Comparison of ENCODE assay signal across 21 cellular contexts in the genomic region with DNA sequence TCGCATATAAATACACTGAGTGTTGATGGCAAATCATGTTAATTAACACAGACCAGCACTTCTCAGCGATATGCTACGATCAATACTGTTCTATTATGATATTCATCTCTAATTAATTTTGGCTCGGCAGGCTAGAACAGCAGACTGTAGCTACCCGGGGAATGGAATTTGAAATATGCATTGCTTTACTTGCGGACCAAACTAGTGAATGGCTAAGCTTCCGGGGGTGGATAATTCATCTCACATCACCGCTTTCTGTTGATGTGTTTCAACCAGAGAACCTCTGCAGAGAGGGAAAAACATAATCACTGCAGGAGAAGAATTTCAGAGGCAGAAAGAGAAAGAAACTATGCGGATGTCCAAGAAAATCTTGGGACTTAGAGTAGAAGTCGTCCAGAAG.
DNase-seq lines count a peak whose midpoint lies in the region; ATAC-seq, FAIRE-seq and TF ChIP-seq lines count a peak whose summit lies in the region.
"Had no signal": no experiment of that assay in that cellular context is flagged by ENCODE, and none has a peak within 500 bp of the region (broad histone marks: within the 10 kb centered on the region; RNA-seq: fewer than 3 reads in every experiment).

No MANE protein-coding gene starts in this region.

- no peak overlapping the region for H2AFZ ChIP-seq in HepG2 (ENCODE audit: low read length)

- H3K4me1 ChIP-seq in HepG2 (ENCODE audit: insufficient read depth, low read length), result peaks cover 10% of the 10 kb centered on the region; the same call in 1 of the 2 replicates
- peaks cover 0 to 3% (median 0%) of the 10 kb centered on the region in 4 donors for H3K4me1 ChIP-seq in right lobe of liver
- H3K4me1 ChIP-seq: ascending aorta, heart left ventricle had no signal

- H3K4me3 ChIP-seq in HepG2 (replicated peaks in 1 of 3; ENCODE audit: insufficient read depth in 1 of 3, low read depth in 2 of 3, low read length in 3 of 3), result no peak overlapping the region
- H3K4me3 ChIP-seq in right lobe of liver, result no peak overlapping the region
- no peak overlapping the region for H3K4me3 ChIP-seq in cardiac fibroblast (replicated peaks in 1 of 2; ENCODE audit: low read depth in 2 of 2, low read length in 2 of 2)
- H3K4me3 ChIP-seq: ascending aorta, heart left ventricle had no signal

- H3K9ac ChIP-seq in HepG2 (ENCODE audit: insufficient read depth, low read depth, low read length), result no peak overlapping the region

- no peak overlapping the region for H3K4me2 ChIP-seq in HepG2 (ENCODE audit: low read depth, low read length)

- no peaks in the 10 kb centered on the region for H3K36me3 ChIP-seq in HepG2 (replicated peaks in 1 of 2; ENCODE audit: control insufficient read depth in 1 of 2, insufficient read depth in 2 of 2, low read length in 2 of 2)
- H3K36me3 ChIP-seq in right lobe of liver, result no peaks in the 10 kb centered on the region
- H3K36me3 ChIP-seq: ascending aorta, heart left ventricle had no signal

- H3K27me3 ChIP-seq in HepG2 (ENCODE audit: control insufficient read depth in 1 of 2, insufficient read depth in 2 of 2, low read length in 2 of 2) (peaks cover 0 to 16% of the 10 kb centered on the region in 2 experiments; a peak in 2 of 5 replicates), right lobe of liver (no peaks in the 10 kb centered on the region)
- H3K27me3 ChIP-seq: ascending aorta had no signal

- DNase-seq in HepG2 (ENCODE audit: low spot score), result peak; percentile 27
- no peak for DNase-seq in right lobe of liver
- DNase-seq in cardiac fibroblast (ENCODE audit: low read depth in 2 of 2), result peak; percentile 1 to 37
- peak; percentile 55 for DNase-seq in kidney tubule cell (ENCODE audit: low spot score)
- no peak for DNase-seq in UCSD-AML1 (lab: John Stamatoyannopoulos, UW; ENCODE audit: unreplicated experiment)
- no peak for DNase-seq in activated CD8-positive, alpha-beta memory T cell treated with anti-CD3 and anti-CD28 coated beads, Interleukin-2, amount 50 U/mL, for 4 hours
- DNase-seq in GM12892 (ENCODE audit: insufficient read length), result no peak
- DNase-seq: activated CD8-positive, alpha-beta memory T cell treated with anti-CD3 and anti-CD28 coated beads, Interleukin-2, amount 10 ng/mL, durations not matched to agents 7 days and 5 days; activated gamma-delta T cell; CD4-positive, alpha-beta memory T cell; DND-41; heart left ventricle; Kasumi-1; NCI-H1417; posterior cingulate gyrus; stimulated activated CD4-positive, alpha-beta T cell treated with anti-CD3 and anti-CD28 coated beads, Interleukin-15, amount 100 ng/mL, for 24 hours; T-helper 17 cell had no signal

- FAIRE-seq in HepG2 (lab: Jason Lieb, UNC) (no peak), GM12892 (lab: Jason Lieb, UNC) (no peak)

- ATAC-seq in HepG2 (peak; percentile 60), right lobe of liver (no peak), GM21526 (IDR thresholded peaks at IDR 0.05; ENCODE audit: low FRiP score, unreplicated experiment) (no peak)
- ATAC-seq: activated CD8-positive, alpha-beta memory T cell treated with anti-CD3 and anti-CD28 coated beads, Interleukin-2, amount 10 ng/mL, durations not matched to agents 7 days and 5 days; heart left ventricle; left lobe of liver; Right ventricle myocardium inferior; T-helper 17 cell had no signal

- POLR2A ChIA-PET in HepG2 (lab: Yijun Ruan, JAX), result no interaction called here

- TF ChIP-seq CTCF in HepG2 (CRISPR knock-in tag; IDR thresholded peaks at IDR 0.05), result no peak
- no peak for TF ChIP-seq CTCF in right lobe of liver (IDR thresholded peaks at IDR 0.05)
- no peak for TF ChIP-seq CTCF in cardiac fibroblast (IDR thresholded peaks at IDR 0.05; ENCODE audit: low read depth, low read length)

- H3K9me3 ChIP-seq in HepG2 (ENCODE audit: low read length) (no peaks in the 10 kb centered on the region), right lobe of liver (no peaks in the 10 kb centered on the region)
- H3K9me3 ChIP-seq: ascending aorta, heart left ventricle had no signal

- in situ Hi-C loops in HepG2 (cut with HindIII; ENCODE audit: extremely low pct_ligation_motif_present, low pct_unique_long_range_greater_than_20kb), result no loop called here

- no peak for TF ChIP-seq EP300 in HepG2 (IDR thresholded peaks at IDR 0.05; ENCODE audit: low read depth in 2 of 2, low read length in 2 of 2)
- no peak for TF ChIP-seq EP300 in HepG2 (CRISPR knock-in tag; IDR thresholded peaks at IDR 0.05; ENCODE audit: borderline replicate concordance)

- intact Hi-C loops in HepG2 (cut with micrococcal nuclease; ENCODE audit: unreplicated experiment), result no loop called here
- intact Hi-C loops in right lobe of liver (cut with DNase I), result no loop called here

- no peak for TF ChIP-seq RAD21 in HepG2 (CRISPR knock-in tag; IDR thresholded peaks at IDR 0.05)

- CTCF ChIA-PET in HepG2 (lab: Yijun Ruan, JAX; ENCODE audit: low intra/inter-chr PET ratio, low total read pairs), result no interaction called here

- no peaks in the 10 kb centered on the region for H3K79me2 ChIP-seq in HepG2 (ENCODE audit: insufficient read depth, low read length)

- no peak for TF ChIP-seq POLR2A in HepG2 (IDR thresholded peaks at IDR 0.05; ENCODE audit: insufficient read depth in 1 of 2, low read depth in 2 of 2, low read length in 2 of 2)
- TF ChIP-seq POLR2A in right lobe of liver (IDR thresholded peaks at IDR 0.05), result no peak
- no peak for TF ChIP-seq POLR2A in GM12892 (IDR thresholded peaks at IDR 0.05; ENCODE audit: low read depth, low read length)

- H3K27ac ChIP-seq in HepG2 (ENCODE audit: extremely low read length, insufficient read depth, low read length), result no peak overlapping the region
- H3K27ac ChIP-seq in right lobe of liver, result no peak overlapping the region
- H3K27ac ChIP-seq: ascending aorta, heart left ventricle had no signal

- no TSS peak for BruUV-seq in HepG2 (replicated peaks; lab: Mats Ljungman, UMichigan)

- no peaks in the 10 kb centered on the region for H4K20me1 ChIP-seq in HepG2 (ENCODE audit: insufficient read depth, low read length)

- WGBS in HepG2 (ENCODE audit: low lambda C conversion rate), result 42% methylated on average over 10 of the region's 10 CpGs
- 70% methylated on average over 10 of the region's 10 CpGs for WGBS in right lobe of liver (ENCODE audit: insufficient coverage, low coverage, low lambda C conversion rate, missing lambda C conversion rate)

TF ChIP-seq in HepG2, 621 proteins besides CTCF, POLR2A, EP300 and RAD21:
- TF ChIP-seq, protein P1, sequence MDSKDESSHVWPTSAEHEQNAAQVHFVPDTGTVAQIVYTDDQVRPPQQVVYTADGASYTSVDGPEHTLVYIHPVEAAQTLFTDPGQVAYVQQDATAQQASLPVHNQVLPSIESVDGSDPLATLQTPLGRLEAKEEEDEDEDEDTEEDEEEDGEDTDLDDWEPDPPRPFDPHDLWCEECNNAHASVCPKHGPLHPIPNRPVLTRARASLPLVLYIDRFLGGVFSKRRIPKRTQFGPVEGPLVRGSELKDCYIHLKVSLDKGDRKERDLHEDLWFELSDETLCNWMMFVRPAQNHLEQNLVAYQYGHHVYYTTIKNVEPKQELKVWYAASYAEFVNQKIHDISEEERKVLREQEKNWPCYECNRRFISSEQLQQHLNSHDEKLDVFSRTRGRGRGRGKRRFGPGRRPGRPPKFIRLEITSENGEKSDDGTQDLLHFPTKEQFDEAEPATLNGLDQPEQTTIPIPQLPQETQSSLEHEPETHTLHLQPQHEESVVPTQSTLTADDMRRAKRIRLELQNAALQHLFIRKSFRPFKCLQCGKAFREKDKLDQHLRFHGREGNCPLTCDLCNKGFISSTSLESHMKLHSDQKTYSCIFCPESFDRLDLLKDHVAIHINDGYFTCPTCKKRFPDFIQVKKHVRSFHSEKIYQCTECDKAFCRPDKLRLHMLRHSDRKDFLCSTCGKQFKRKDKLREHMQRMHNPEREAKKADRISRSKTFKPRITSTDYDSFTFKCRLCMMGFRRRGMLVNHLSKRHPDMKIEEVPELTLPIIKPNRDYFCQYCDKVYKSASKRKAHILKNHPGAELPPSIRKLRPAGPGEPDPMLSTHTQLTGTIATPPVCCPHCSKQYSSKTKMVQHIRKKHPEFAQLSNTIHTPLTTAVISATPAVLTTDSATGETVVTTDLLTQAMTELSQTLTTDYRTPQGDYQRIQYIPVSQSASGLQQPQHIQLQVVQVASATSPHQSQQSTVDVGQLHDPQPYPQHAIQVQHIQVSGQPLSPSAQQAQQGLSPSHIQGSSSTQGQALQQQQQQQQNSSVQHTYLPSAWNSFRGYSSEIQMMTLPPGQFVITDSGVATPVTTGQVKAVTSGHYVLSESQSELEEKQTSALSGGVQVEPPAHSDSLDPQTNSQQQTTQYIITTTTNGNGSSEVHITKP (CRISPR knock-in tag; IDR thresholded peaks at IDR 0.05; ENCODE audit: low read depth), result no peak
- TF ChIP-seq TEAD3 (CRISPR knock-in tag; optimal IDR thresholded peaks at IDR 0.05; ENCODE audit: borderline replicate concordance), result peak; percentile 80
TF ChIP-seq in HepG2: peak in this region for 1.

Comparison
In these comparisons a context has a peak if more than half of its experiments do, and no peak if none do; other contexts are left out.
1. DNase-seq: peak in HepG2 (single experiment), cardiac fibroblast (2 of 2) and kidney tubule cell (single experiment); none in right lobe of liver (0 of 3), UCSD-AML1 (single experiment), activated CD8-positive, alpha-beta memory T cell treated with anti-CD3 and anti-CD28 coated beads, Interleukin-2, amount 50 U/mL, for 4 hours (single experiment) and GM12892 (single experiment).